1 cellular context compared by ENCODE assay signal in genomic region chr17:82740906-82741759, GRCh38.
TF ChIP-seq lines count a peak whose summit lies in the region.

No MANE protein-coding gene starts in this region.

TF ChIP-seq in HepG2, 621 proteins besides CTCF, POLR2A, EP300 and RAD21 (continued from another document and continues in another):
- TF ChIP-seq, protein P1, sequence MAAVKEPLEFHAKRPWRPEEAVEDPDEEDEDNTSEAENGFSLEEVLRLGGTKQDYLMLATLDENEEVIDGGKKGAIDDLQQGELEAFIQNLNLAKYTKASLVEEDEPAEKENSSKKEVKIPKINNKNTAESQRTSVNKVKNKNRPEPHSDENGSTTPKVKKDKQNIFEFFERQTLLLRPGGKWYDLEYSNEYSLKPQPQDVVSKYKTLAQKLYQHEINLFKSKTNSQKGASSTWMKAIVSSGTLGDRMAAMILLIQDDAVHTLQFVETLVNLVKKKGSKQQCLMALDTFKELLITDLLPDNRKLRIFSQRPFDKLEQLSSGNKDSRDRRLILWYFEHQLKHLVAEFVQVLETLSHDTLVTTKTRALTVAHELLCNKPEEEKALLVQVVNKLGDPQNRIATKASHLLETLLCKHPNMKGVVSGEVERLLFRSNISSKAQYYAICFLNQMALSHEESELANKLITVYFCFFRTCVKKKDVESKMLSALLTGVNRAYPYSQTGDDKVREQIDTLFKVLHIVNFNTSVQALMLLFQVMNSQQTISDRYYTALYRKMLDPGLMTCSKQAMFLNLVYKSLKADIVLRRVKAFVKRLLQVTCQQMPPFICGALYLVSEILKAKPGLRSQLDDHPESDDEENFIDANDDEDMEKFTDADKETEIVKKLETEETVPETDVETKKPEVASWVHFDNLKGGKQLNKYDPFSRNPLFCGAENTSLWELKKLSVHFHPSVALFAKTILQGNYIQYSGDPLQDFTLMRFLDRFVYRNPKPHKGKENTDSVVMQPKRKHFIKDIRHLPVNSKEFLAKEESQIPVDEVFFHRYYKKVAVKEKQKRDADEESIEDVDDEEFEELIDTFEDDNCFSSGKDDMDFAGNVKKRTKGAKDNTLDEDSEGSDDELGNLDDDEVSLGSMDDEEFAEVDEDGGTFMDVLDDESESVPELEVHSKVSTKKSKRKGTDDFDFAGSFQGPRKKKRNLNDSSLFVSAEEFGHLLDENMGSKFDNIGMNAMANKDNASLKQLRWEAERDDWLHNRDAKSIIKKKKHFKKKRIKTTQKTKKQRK (IDR thresholded peaks at IDR 0.05; ENCODE audit: low read length) = no peak
- TF ChIP-seq AGO1 (IDR thresholded peaks at IDR 0.05; ENCODE audit: low read depth, low read length, poor library complexity, severe bottlenecking) (no peak), CEBPG (CRISPR knock-in tag; IDR thresholded peaks at IDR 0.05) (peak; percentile 97), ZFY (CRISPR knock-in tag; IDR thresholded peaks at IDR 0.05) (peak; percentile 64), NFRKB (IDR thresholded peaks at IDR 0.05) (no peak), ZNF761 (CRISPR knock-in tag; conservative IDR thresholded peaks at IDR 0.05) (0 out of 2 replicates have a peak, but pooled peaks have one; percentile 73), ZSCAN31 (CRISPR knock-in tag; IDR thresholded peaks at IDR 0.05; ENCODE audit: low read depth) (no peak; the same call in 1 of the 2 replicates), XBP1 (CRISPR knock-in tag; IDR thresholded peaks at IDR 0.05) (no peak), HHEX (CRISPR knock-in tag; IDR thresholded peaks at IDR 0.05) (0 out of 2 replicates have a peak, but pooled peaks have one; percentile 38), YEATS2 (CRISPR knock-in tag; IDR thresholded peaks at IDR 0.05; ENCODE audit: borderline replicate concordance) (peak; percentile 73; the same call in 1 of the 2 replicates), HOXA3 (CRISPR knock-in tag; IDR thresholded peaks at IDR 0.05) (peak; percentile 97), ZNF598 (CRISPR knock-in tag; IDR thresholded peaks at IDR 0.05; ENCODE audit: borderline replicate concordance) (no peak; the same call in 1 of the 2 replicates), ZC3H13 (CRISPR knock-in tag; IDR thresholded peaks at IDR 0.05) (no peak), NBN (conservative IDR thresholded peaks at IDR 0.05) (no peak), RFX1 (IDR thresholded peaks at IDR 0.05) (no peak), ZNF274 (CRISPR knock-in tag; IDR thresholded peaks at IDR 0.05) (no peak), ZNF468 (CRISPR knock-in tag; IDR thresholded peaks at IDR 0.05) (no peak), TRAFD1 (CRISPR knock-in tag; IDR thresholded peaks at IDR 0.05; ENCODE audit: borderline replicate concordance) (0 out of 2 replicates have a peak, but pooled peaks have one; percentile 8), ZNF782 (CRISPR knock-in tag; IDR thresholded peaks at IDR 0.05; ENCODE audit: borderline replicate concordance) (no peak; the same call in 1 of the 2 replicates), ZNF362 (CRISPR knock-in tag; IDR thresholded peaks at IDR 0.05; ENCODE audit: borderline replicate concordance) (0 out of 2 replicates have a peak, but pooled peaks have one; percentile 20), ZNF367 (CRISPR knock-in tag; IDR thresholded peaks at IDR 0.05; ENCODE audit: borderline replicate concordance) (no peak), ZBTB37 (CRISPR knock-in tag; IDR thresholded peaks at IDR 0.05) (no peak), MAX (IDR thresholded peaks at IDR 0.05) (peak; percentile 79), NR2F2 (IDR thresholded peaks at IDR 0.05; ENCODE audit: borderline replicate concordance, low read depth) (peak; percentile 69; the same call in 1 of the 2 replicates), ZBTB21 (CRISPR knock-in tag; IDR thresholded peaks at IDR 0.05) (0 out of 2 replicates have a peak, but pooled peaks have one; percentile 43), HOXA7 (CRISPR knock-in tag; IDR thresholded peaks at IDR 0.05) (no peak), XRCC5 (optimal IDR thresholded peaks at IDR 0.05; ENCODE audit: low read length) (peak; percentile 40), DRAP1 (CRISPR knock-in tag; IDR thresholded peaks at IDR 0.05) (0 out of 2 replicates have a peak, but pooled peaks have one; percentile 40), ZNF101 (CRISPR knock-in tag; IDR thresholded peaks at IDR 0.05; ENCODE audit: borderline replicate concordance, low read depth) (no peak), KDM5B (CRISPR knock-in tag; IDR thresholded peaks at IDR 0.05; ENCODE audit: borderline replicate concordance) (peak; percentile 77; the same call in 1 of the 2 replicates), SYNCRIP (IDR thresholded peaks at IDR 0.05; ENCODE audit: insufficient read depth, low read depth, low read length) (no peak), MBNL3 (CRISPR knock-in tag; conservative IDR thresholded peaks at IDR 0.05) (no peak), ZBTB14 (CRISPR knock-in tag; IDR thresholded peaks at IDR 0.05) (peak; percentile 67; the same call in 1 of the 2 replicates), ZC3H4 (CRISPR knock-in tag; IDR thresholded peaks at IDR 0.05; ENCODE audit: borderline replicate concordance) (no peak), ZNF513 (CRISPR knock-in tag; conservative IDR thresholded peaks at IDR 0.05) (no peak), SMAD1 (CRISPR knock-in tag; IDR thresholded peaks at IDR 0.05; ENCODE audit: borderline replicate concordance, low read depth) (no peak), ZNF839 (CRISPR knock-in tag; IDR thresholded peaks at IDR 0.05; ENCODE audit: borderline replicate concordance) (no peak), ETS1 (CRISPR knock-in tag; IDR thresholded peaks at IDR 0.05) (no peak), HNRNPK (IDR thresholded peaks at IDR 0.05; ENCODE audit: low read depth, low read length, poor library complexity, severe bottlenecking) (no peak)
- TF ChIP-seq, protein P2, sequence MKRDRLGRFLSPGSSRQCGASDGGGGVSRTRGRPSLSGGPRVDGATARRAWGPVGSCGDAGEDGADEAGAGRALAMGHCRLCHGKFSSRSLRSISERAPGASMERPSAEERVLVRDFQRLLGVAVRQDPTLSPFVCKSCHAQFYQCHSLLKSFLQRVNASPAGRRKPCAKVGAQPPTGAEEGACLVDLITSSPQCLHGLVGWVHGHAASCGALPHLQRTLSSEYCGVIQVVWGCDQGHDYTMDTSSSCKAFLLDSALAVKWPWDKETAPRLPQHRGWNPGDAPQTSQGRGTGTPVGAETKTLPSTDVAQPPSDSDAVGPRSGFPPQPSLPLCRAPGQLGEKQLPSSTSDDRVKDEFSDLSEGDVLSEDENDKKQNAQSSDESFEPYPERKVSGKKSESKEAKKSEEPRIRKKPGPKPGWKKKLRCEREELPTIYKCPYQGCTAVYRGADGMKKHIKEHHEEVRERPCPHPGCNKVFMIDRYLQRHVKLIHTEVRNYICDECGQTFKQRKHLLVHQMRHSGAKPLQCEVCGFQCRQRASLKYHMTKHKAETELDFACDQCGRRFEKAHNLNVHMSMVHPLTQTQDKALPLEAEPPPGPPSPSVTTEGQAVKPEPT (CRISPR knock-in tag; IDR thresholded peaks at IDR 0.05; ENCODE audit: low read depth) = 0 out of 2 replicates have a peak, but pooled peaks have one; percentile 42
- TF ChIP-seq, protein P3, sequence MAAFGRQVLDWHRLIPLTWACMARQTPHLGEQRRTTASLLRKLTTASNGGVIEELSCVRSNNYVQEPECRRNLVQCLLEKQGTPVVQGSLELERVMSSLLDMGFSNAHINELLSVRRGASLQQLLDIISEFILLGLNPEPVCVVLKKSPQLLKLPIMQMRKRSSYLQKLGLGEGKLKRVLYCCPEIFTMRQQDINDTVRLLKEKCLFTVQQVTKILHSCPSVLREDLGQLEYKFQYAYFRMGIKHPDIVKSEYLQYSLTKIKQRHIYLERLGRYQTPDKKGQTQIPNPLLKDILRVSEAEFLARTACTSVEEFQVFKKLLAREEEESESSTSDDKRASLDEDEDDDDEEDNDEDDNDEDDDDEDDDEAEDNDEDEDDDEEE (CRISPR knock-in tag; IDR thresholded peaks at IDR 0.05) = no peak
- TF ChIP-seq, protein P4, sequence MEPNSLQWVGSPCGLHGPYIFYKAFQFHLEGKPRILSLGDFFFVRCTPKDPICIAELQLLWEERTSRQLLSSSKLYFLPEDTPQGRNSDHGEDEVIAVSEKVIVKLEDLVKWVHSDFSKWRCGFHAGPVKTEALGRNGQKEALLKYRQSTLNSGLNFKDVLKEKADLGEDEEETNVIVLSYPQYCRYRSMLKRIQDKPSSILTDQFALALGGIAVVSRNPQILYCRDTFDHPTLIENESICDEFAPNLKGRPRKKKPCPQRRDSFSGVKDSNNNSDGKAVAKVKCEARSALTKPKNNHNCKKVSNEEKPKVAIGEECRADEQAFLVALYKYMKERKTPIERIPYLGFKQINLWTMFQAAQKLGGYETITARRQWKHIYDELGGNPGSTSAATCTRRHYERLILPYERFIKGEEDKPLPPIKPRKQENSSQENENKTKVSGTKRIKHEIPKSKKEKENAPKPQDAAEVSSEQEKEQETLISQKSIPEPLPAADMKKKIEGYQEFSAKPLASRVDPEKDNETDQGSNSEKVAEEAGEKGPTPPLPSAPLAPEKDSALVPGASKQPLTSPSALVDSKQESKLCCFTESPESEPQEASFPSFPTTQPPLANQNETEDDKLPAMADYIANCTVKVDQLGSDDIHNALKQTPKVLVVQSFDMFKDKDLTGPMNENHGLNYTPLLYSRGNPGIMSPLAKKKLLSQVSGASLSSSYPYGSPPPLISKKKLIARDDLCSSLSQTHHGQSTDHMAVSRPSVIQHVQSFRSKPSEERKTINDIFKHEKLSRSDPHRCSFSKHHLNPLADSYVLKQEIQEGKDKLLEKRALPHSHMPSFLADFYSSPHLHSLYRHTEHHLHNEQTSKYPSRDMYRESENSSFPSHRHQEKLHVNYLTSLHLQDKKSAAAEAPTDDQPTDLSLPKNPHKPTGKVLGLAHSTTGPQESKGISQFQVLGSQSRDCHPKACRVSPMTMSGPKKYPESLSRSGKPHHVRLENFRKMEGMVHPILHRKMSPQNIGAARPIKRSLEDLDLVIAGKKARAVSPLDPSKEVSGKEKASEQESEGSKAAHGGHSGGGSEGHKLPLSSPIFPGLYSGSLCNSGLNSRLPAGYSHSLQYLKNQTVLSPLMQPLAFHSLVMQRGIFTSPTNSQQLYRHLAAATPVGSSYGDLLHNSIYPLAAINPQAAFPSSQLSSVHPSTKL (CRISPR knock-in tag; IDR thresholded peaks at IDR 0.05) = peak; percentile 96
